In genomic region chr7:49294611-49295010, GRCh38 we compare ENCODE assay signal across 24 cellular contexts.
DNase-seq lines count a peak whose midpoint lies in the region; ATAC-seq and TF ChIP-seq lines count a peak whose summit lies in the region.
"Had no signal": no experiment of that assay in that cellular context is flagged by ENCODE, and none has a peak within 500 bp of the region (broad histone marks: within the 10 kb centered on the region; RNA-seq: fewer than 3 reads in every experiment).

No MANE protein-coding gene starts in this region.

- peak; percentile 74 for DNase-seq in DMS53 treated with DMSO at 0.1 percent for 48 hours (lab: John Stamatoyannopoulos, UW; ENCODE audit: unreplicated experiment)
- DNase-seq in OCI-LY7 (ENCODE audit: low spot score), result no peak
- no peak for DNase-seq in dorsolateral prefrontal cortex
- no peak for DNase-seq in mesenchymal stem cell
- DNase-seq in AG08395 (ENCODE audit: low spot score), result no peak
- no peak for DNase-seq in foreskin melanocyte
- no peak for DNase-seq in NCI-H82 treated with DMSO at 0.1 percent for 48 hours (lab: John Stamatoyannopoulos, UW; ENCODE audit: unreplicated experiment)
- DNase-seq: activated naive CD4-positive, alpha-beta T cell treated with anti-CD3 and anti-CD28 coated beads for 36 hours; adrenal gland; effector memory CD4-positive, alpha-beta T cell; GDM1; H9; islet precursor cell; left ventricle myocardium superior; PC-9; SHP77 treated with DMSO at 0.1 percent for 48 hours; small intestine; stimulated activated CD4-positive, alpha-beta T cell treated with anti-CD3 and anti-CD28 coated beads, Interleukin-2, amount 100 ng/mL, for 24 hours; SW 1271; transverse colon had no signal

- no peak overlapping the region for H3K14ac ChIP-seq in mesenchymal stem cell (ENCODE audit: low read length in 2 of 2)

- H3K4me2 ChIP-seq in OCI-LY7 (ENCODE audit: low read length) (no peak overlapping the region), mesenchymal stem cell (ENCODE audit: low read length, poor library complexity, severe bottlenecking) (no peak overlapping the region)
- H3K4me2 ChIP-seq: PC-9 had no signal

- POLR2A ChIA-PET in OCI-LY7 (lab: Charles Lee), result interaction anchor here (0.6 to 0.7 kb wide), 2 partner anchors 46 to 287 kb away, joined by 3 to 4 read pairs; no protein-coding TSS in a partner anchor

- intact Hi-C loops in OCI-LY7 (cut with micrococcal nuclease; ENCODE audit: unreplicated experiment), result no loop called here
- intact Hi-C loops in dorsolateral prefrontal cortex (cut with DNase I), result no loop called here

- H3K4me1 ChIP-seq in OCI-LY7 (ENCODE audit: insufficient read depth, low read length, poor library complexity, severe bottlenecking), result peaks cover 4% of the 10 kb centered on the region
- H3K4me1 ChIP-seq in mesenchymal stem cell (ENCODE audit: control insufficient read depth, insufficient read depth, low read depth, low read length), result no peaks in the 10 kb centered on the region
- H3K4me1 ChIP-seq: adrenal gland, transverse colon had no signal

- no peak overlapping the region for H2BK12ac ChIP-seq in mesenchymal stem cell (ENCODE audit: low read length in 2 of 2)

- H2BK120ac ChIP-seq in mesenchymal stem cell (ENCODE audit: low read depth, low read length), result no peak overlapping the region

- no peaks in the 10 kb centered on the region for H3K9me2 ChIP-seq in OCI-LY7 (ENCODE audit: insufficient read depth, low read length)

- H4K8ac ChIP-seq in mesenchymal stem cell (ENCODE audit: low read length), result no peak overlapping the region

- no peak overlapping the region for H2BK15ac ChIP-seq in mesenchymal stem cell (ENCODE audit: low read depth, poor library complexity, severe bottlenecking)

- no peaks in the 10 kb centered on the region for H3K27me3 ChIP-seq in dorsolateral prefrontal cortex
- no peaks in the 10 kb centered on the region for H3K27me3 ChIP-seq in mesenchymal stem cell (ENCODE audit: control insufficient read depth in 1 of 2, insufficient read depth in 1 of 2, low read length in 2 of 2)
- H3K27me3 ChIP-seq: adrenal gland, MG63, transverse colon had no signal

- CTCF ChIA-PET in OCI-LY7 (lab: Charles Lee; ENCODE audit: unreplicated experiment), result no interaction called here

- no peak overlapping the region for H3K4ac ChIP-seq in mesenchymal stem cell (ENCODE audit: low read depth in 1 of 2, low read length in 2 of 2)

- H3K9me3 ChIP-seq in OCI-LY7 (ENCODE audit: low read length), result peaks cover 11% of the 10 kb centered on the region; the same call in 1 of the 2 replicates
- no peaks in the 10 kb centered on the region for H3K9me3 ChIP-seq in mesenchymal stem cell (ENCODE audit: control insufficient read depth, low read length)
- H3K9me3 ChIP-seq: adrenal gland, MG63, transverse colon had no signal

- no peaks in the 10 kb centered on the region for H3K79me2 ChIP-seq in OCI-LY7 (ENCODE audit: insufficient read depth, low read depth, low read length)

- no peak overlapping the region for H3K23ac ChIP-seq in mesenchymal stem cell (ENCODE audit: low read length in 2 of 2)

- H3K9ac ChIP-seq in mesenchymal stem cell (ENCODE audit: low read length), result peak overlapping the region; percentile 81

- 65% methylated on average over 4 of the region's 4 CpGs for WGBS in mesenchymal stem cell

- BruUV-seq in OCI-LY7 (replicated peaks; lab: Mats Ljungman, UMichigan), result no TSS peak

- no peaks in the 10 kb centered on the region for H4K20me1 ChIP-seq in OCI-LY7 (ENCODE audit: insufficient read depth, low read length)

- no peak overlapping the region for H3K18ac ChIP-seq in mesenchymal stem cell (ENCODE audit: low read depth in 1 of 2, low read length in 2 of 2)

- no peak for ATAC-seq in GM21360 (IDR thresholded peaks at IDR 0.05; ENCODE audit: unreplicated experiment)
- ATAC-seq: K562; left ventricle myocardium superior; natural killer cell treated with Interleukin-12 subunit alpha and Interleukin-12 subunit beta and Interleukin-15 and Interleukin-18, amount 100 ng/mL, for 72 hours had no signal

- H3K36me3 ChIP-seq in OCI-LY7 (ENCODE audit: insufficient read depth, low read length) (no peaks in the 10 kb centered on the region), mesenchymal stem cell (ENCODE audit: control insufficient read depth in 1 of 2, insufficient read depth in 2 of 2, low read depth in 1 of 2, low read length in 2 of 2) (no peaks in the 10 kb centered on the region)
- H3K36me3 ChIP-seq: adrenal gland, MG63, transverse colon had no signal

- 0 out of 2 replicates have a peak overlapping the region, but pooled peaks have one; percentile 43 for H2AFZ ChIP-seq in OCI-LY7 (ENCODE audit: low read length)
- no peak overlapping the region for H2AFZ ChIP-seq in mesenchymal stem cell (ENCODE audit: low read depth, low read length)
- H2AFZ ChIP-seq: PC-9 had no signal

- H3K4me3 ChIP-seq in OCI-LY7 (ENCODE audit: low read depth, low read length, poor library complexity, severe bottlenecking), result no peak overlapping the region
- H3K4me3 ChIP-seq in dorsolateral prefrontal cortex, result no peak overlapping the region
- no peak overlapping the region for H3K4me3 ChIP-seq in mesenchymal stem cell (ENCODE audit: insufficient read depth in 1 of 2, low read depth in 1 of 2, low read length in 2 of 2)
- H3K4me3 ChIP-seq: adrenal gland, K562, MG63, PC-9, transverse colon had no signal

- TF ChIP-seq CTCF in OCI-LY7 (conservative IDR thresholded peaks at IDR 0.05; ENCODE audit: low read length) (no peak), dorsolateral prefrontal cortex (IDR thresholded peaks at IDR 0.05 in 54 of 56, conservative IDR thresholded peaks at IDR 0.05 in 2 of 56; ENCODE audit: low read depth in 1 of 56, partially characterized antibody in 56 of 56) (no peak)

- no peak overlapping the region for H4K91ac ChIP-seq in mesenchymal stem cell (ENCODE audit: low read length)

- no peaks in the 10 kb centered on the region for H3K79me1 ChIP-seq in mesenchymal stem cell (replicated peaks; ENCODE audit: low read length, poor library complexity, severe bottlenecking)

- H3K27ac ChIP-seq in OCI-LY7 (ENCODE audit: low read depth, low read length, poor library complexity, severe bottlenecking) (no peak overlapping the region), dorsolateral prefrontal cortex (peak overlapping the region in 34 of 59 donors; percentile 2 to 84 (median 36)), mesenchymal stem cell (ENCODE audit: low read length, poor library complexity, severe bottlenecking) (no peak overlapping the region)
- H3K27ac ChIP-seq: adrenal gland, PC-9, transverse colon had no signal

- H2AK5ac ChIP-seq in mesenchymal stem cell (ENCODE audit: low read length, severe bottlenecking), result no peak overlapping the region

- no peak overlapping the region for H2BK5ac ChIP-seq in mesenchymal stem cell (ENCODE audit: low read depth, low read length, poor library complexity, severe bottlenecking)

Comparison
In these comparisons a context has a peak if more than half of its experiments do, and no peak if none do; other contexts are left out.
1. H3K27ac ChIP-seq: peak in dorsolateral prefrontal cortex (34 of 59); none in OCI-LY7 (single experiment) and mesenchymal stem cell (single experiment).